In the genomic region with DNA sequence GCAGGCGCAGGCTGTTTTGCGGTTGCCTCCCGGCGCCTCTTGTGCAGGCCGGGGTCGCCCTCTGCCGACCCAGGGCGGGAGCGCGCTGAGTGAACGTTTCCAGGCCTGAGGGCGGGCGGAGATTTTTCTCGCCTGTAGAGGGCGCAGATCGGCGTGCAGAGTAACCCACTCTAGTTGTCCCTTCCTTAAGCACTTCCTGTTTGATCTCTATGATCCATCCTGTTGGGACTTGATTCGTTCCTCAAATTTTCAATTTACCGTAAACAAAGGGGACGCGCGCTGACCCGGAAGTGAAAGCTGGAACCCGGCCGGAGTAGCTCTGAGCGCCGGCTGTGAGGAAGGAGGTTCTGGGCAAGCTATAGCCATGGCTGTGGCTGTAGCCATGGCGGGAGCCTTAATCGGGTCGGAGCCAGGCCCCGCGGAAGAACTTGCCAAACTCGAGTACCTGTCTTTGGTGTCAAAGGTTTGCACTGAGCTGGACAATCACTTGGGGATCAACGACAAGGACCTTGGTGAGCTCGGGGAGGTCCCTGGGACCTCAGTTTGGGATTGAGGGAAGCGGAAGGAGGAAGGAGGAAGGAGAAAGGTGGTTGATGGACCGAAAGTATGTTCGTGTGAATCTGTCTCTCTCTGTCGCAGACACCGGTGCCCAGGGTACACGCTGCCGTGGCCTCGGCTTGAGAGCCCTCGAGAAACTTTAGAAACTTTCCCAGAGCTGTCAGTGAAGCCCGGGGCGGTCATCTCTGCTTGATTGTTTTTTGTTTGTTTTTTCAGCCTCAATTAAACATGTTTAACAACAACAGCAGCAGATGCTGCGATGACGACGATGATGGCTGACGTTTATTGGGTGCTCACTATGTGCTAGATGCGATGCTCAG, we compare ENCODE assay signal across 7 cellular contexts. TPM values are rescaled to one million over a fixed set of nuclear protein-coding genes. Genes with fewer than 3 reads are reported as not detected.
DNase-seq lines count a peak whose midpoint lies in the region; ATAC-seq and TF ChIP-seq lines count a peak whose summit lies in the region.

TSS of gene DHX8 (plus strand) at position 302 of the 878 bp plus-strand sequence. CDS start at position 365, 63 bp downstream.

- H3K4me3 ChIP-seq in hepatocyte: peak within 1 kb of the TSS; percentile 44

- peaks cover 13% of the 10 kb centered on the region for H3K4me1 ChIP-seq in hepatocyte (ENCODE audit: insufficient read depth)

- peak; percentile 97 for DNase-seq in NCI-H2029 (lab: John Stamatoyannopoulos, UW)
- DNase-seq in T-helper 9 cell: peak; percentile 99
- peak; percentile 99 for DNase-seq in astrocyte of the hippocampus (ENCODE audit: low read depth, low spot score)
- DNase-seq in hepatocyte (ENCODE audit: low spot score): peak; percentile 98
- DNase-seq in retina: peak; percentile 100

- H4K20me1 ChIP-seq in hepatocyte (ENCODE audit: insufficient read depth, poor library complexity, severe bottlenecking): peaks cover 5% of the 10 kb centered on the region

- H2AFZ ChIP-seq in hepatocyte: peak within 1 kb of the TSS; percentile 90

- no peaks in the 10 kb centered on the region for H3K36me3 ChIP-seq in hepatocyte (replicated peaks; ENCODE audit: insufficient read depth, low read depth)

- peak within 1 kb of the TSS; percentile 83 for H3K27ac ChIP-seq in hepatocyte

- WGBS in hepatocyte (ENCODE audit: low lambda C conversion rate, missing lambda C conversion rate): 1% methylated on average over 51 of the region's 51 CpGs

- H3K79me2 ChIP-seq in hepatocyte: peaks cover 49% of the 10 kb centered on the region

- TF ChIP-seq CTCF in hepatocyte (IDR thresholded peaks at IDR 0.05; ENCODE audit: poor library complexity): peak; percentile 100

- H3K9me3 ChIP-seq in hepatocyte (ENCODE audit: low read depth): no peaks in the 10 kb centered on the region

- ATAC-seq in GM18502 (IDR thresholded peaks at IDR 0.05; ENCODE audit: poor library complexity, unreplicated experiment) (peak; percentile 91), HG02973 (IDR thresholded peaks at IDR 0.05; ENCODE audit: unreplicated experiment) (peak; percentile 94)

- no peaks in the 10 kb centered on the region for H3K27me3 ChIP-seq in hepatocyte

- no peaks in the 10 kb centered on the region for H3K9me2 ChIP-seq in hepatocyte (replicated peaks; ENCODE audit: insufficient read depth)

- H3K4me2 ChIP-seq in hepatocyte: peak within 1 kb of the TSS; percentile 91

RNA-seq across cellular contexts. Expression of gene DHX8, which starts in this region (rescaled TPM):
- total RNA-seq in hepatocyte: 31.2 and 35.0 TPM in 2 replicates
- 25.2 and 26.6 TPM in 2 replicates for polyA plus RNA-seq in hepatocyte

Comparison
In these comparisons a context has a peak if more than half of its experiments do, and no peak if none do; other contexts are left out.
1. Peak in every context shown above with its lines: DNase-seq, ATAC-seq, H3K4me3 ChIP-seq and H3K27ac ChIP-seq.